4 cellular contexts compared by ENCODE assay signal in genomic region chr6:54222217-54222616, GRCh38.
"Had no signal": no experiment of that assay in that cellular context is flagged by ENCODE, and none has a peak within 500 bp of the region (broad histone marks: within the 10 kb centered on the region; RNA-seq: fewer than 3 reads in every experiment).

No MANE protein-coding gene starts in this region.

- ATAC-seq: K562 had no signal

- FAIRE-seq: K562 had no signal

- H3K4me3 ChIP-seq: K562 had no signal

- DNase-seq: IMR-90, KBM-7 had no signal

- H3K27ac ChIP-seq: HL-60 had no signal
